9 cellular contexts compared by ENCODE assay signal in genomic region chr1:114685851-114686250, GRCh38. TPM values are rescaled to one million over a fixed set of nuclear protein-coding genes. Genes with fewer than 3 reads are reported as not detected.
"Had no signal": no experiment of that assay in that cellular context is flagged by ENCODE, and none has a peak within 500 bp of the region (broad histone marks: within the 10 kb centered on the region; RNA-seq: fewer than 3 reads in every experiment).

No MANE protein-coding gene starts in this region.

- H3K9ac ChIP-seq: GM23248 had no signal

- H3K9me3 ChIP-seq: HAP-1 had no signal

- DNase-seq: GM23248, GOT3, H7, HFFc6, IMR-90 had no signal

- H3K36me3 ChIP-seq: HAP-1 had no signal

- ATAC-seq: HCT116 had no signal

- H3K27ac ChIP-seq: GM23248 had no signal

- H3K4me1 ChIP-seq: HAP-1 had no signal

- H3K4me3 ChIP-seq: GM23248, HAP-1 had no signal

RNA-seq across cellular contexts. Expression of gene AMPD1, which starts 9.5 kb away (rescaled TPM):
- total RNA-seq: GM23248, H4, HFFc6, HT-29, IMR-90 had no signal

RNA-seq across cellular contexts. Expression of gene DENND2C, which starts 16.0 kb away (rescaled TPM):
- total RNA-seq: HT-29 had no signal
